ENCODE assay signal across 18 cellular contexts in the genomic region with DNA sequence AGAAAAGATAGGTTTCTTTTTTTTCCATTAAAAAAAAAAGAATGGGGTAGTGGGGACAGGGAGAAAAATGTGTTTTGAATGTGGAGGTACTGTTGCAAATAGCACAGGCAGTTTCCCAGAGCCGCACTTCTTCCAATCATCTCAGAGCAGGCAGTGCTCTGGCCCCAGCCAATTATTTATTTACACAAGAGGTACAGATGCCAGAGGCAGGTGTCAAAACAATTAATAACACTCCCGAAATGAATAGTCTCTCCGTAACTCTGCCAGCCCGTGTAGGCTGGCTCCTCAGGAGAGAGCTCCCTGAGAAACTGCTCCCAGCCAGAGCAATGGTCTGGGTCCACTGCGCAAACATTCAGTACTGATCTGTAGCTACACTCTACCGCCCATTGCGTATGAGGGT.
"Had no signal": no experiment of that assay in that cellular context is flagged by ENCODE, and none has a peak within 500 bp of the region (broad histone marks: within the 10 kb centered on the region; RNA-seq: fewer than 3 reads in every experiment).

No MANE protein-coding gene starts in this region.

- H3K36me3 Mint-ChIP-seq: activated naive CD4-positive, alpha-beta T cell treated with anti-CD3 and anti-CD28 coated beads, Interleukin-2, amount 10 ng/mL, durations not matched to agents 7 days and 5 days; naive B cell had no signal

- H3K4me1 ChIP-seq: ascending aorta, left ventricle myocardium inferior, stomach, testis, upper lobe of left lung had no signal

- H3K27ac Mint-ChIP-seq: activated naive CD4-positive, alpha-beta T cell treated with anti-CD3 and anti-CD28 coated beads, Interleukin-2, amount 10 ng/mL, durations not matched to agents 7 days and 5 days; activated T-helper 2 cell treated with anti-CD3 and anti-CD28 coated beads, Interferon-gamma antibody, Interleukin-2, Interleukin-4, amounts not matched to agents 10 μg/mL and 5 μg/mL and 100 μg/mL, durations not matched to agents 14 hours and 24 hours and 36 hours; dendritic cell treated with granulocyte-macrophage colony-stimulating factor and Interleukin-4, amounts not matched to agents 40 ng/mL and 50 ng/mL, for 4 days; naive B cell had no signal

- DNase-seq: activated CD4-positive, CD25-positive, alpha-beta regulatory T cell treated with anti-CD3 and anti-CD28 coated beads, Interleukin-2, amount 50 U/mL, for 72 hours; activated naive CD4-positive, alpha-beta T cell treated with anti-CD3 and anti-CD28 coated beads, Interleukin-2, amount 10 ng/mL, durations not matched to agents 7 days and 5 days; activated T-cell treated with anti-CD3 and anti-CD28 coated beads for 4 hours; effector memory CD4-positive, alpha-beta T cell; foreskin keratinocyte; glutamatergic neuron; hypothalamus; kidney; left ventricle myocardium inferior; naive B cell; ovary; stimulated activated CD4-positive, alpha-beta T cell treated with anti-CD3 and anti-CD28 coated beads, Interleukin-2, amount 100 ng/mL, for 24 hours; stomach; testis; upper lobe of left lung had no signal

- H3K4me1 Mint-ChIP-seq: activated naive CD4-positive, alpha-beta T cell treated with anti-CD3 and anti-CD28 coated beads, Interleukin-2, amount 10 ng/mL, durations not matched to agents 7 days and 5 days; naive B cell had no signal

- ATAC-seq: foreskin keratinocyte had no signal

- H3K9me3 ChIP-seq: ascending aorta, left ventricle myocardium inferior, ovary, stomach, testis, upper lobe of left lung had no signal

- H3K9me3 Mint-ChIP-seq: activated naive CD4-positive, alpha-beta T cell treated with anti-CD3 and anti-CD28 coated beads, Interleukin-2, amount 10 ng/mL, durations not matched to agents 7 days and 5 days; activated T-helper 2 cell treated with anti-CD3 and anti-CD28 coated beads, Interferon-gamma antibody, Interleukin-2, Interleukin-4, amounts not matched to agents 10 μg/mL and 5 μg/mL and 100 μg/mL, durations not matched to agents 14 hours and 24 hours and 36 hours had no signal

- H3K4me3 Mint-ChIP-seq: activated naive CD4-positive, alpha-beta T cell treated with anti-CD3 and anti-CD28 coated beads, Interleukin-2, amount 10 ng/mL, durations not matched to agents 7 days and 5 days; dendritic cell treated with granulocyte-macrophage colony-stimulating factor and Interleukin-4, amounts not matched to agents 40 ng/mL and 50 ng/mL, for 4 days; naive B cell had no signal

- H3K36me3 ChIP-seq: ascending aorta, left ventricle myocardium inferior, ovary, stomach, upper lobe of left lung had no signal

- H3K4me3 ChIP-seq: ascending aorta, left ventricle myocardium inferior, ovary, stomach, testis, upper lobe of left lung had no signal

- H3K27ac ChIP-seq: ascending aorta, foreskin keratinocyte, left ventricle myocardium inferior, ovary, stomach, testis, upper lobe of left lung had no signal

- H3K27me3 Mint-ChIP-seq: activated naive CD4-positive, alpha-beta T cell treated with anti-CD3 and anti-CD28 coated beads, Interleukin-2, amount 10 ng/mL, durations not matched to agents 7 days and 5 days; dendritic cell treated with granulocyte-macrophage colony-stimulating factor and Interleukin-4, amounts not matched to agents 40 ng/mL and 50 ng/mL, for 4 days had no signal

- H3K27me3 ChIP-seq: ascending aorta, foreskin keratinocyte, ovary, testis, upper lobe of left lung had no signal
